36 cellular contexts compared by ENCODE assay signal in genomic region chr12:39429809-39430208, GRCh38.
"Had no signal": no experiment of that assay in that cellular context is flagged by ENCODE, and none has a peak within 500 bp of the region (broad histone marks: within the 10 kb centered on the region; RNA-seq: fewer than 3 reads in every experiment).

No MANE protein-coding gene starts in this region.

- H3K36me3 ChIP-seq: ascending aorta, Peyer's patch had no signal

- DNase-seq: activated B cell treated with CpG ODN at 0.5 μM for 24 hours; activated CD4-positive, alpha-beta memory T cell treated with anti-CD3 and anti-CD28 coated beads for 36 hours; activated CD4-positive, alpha-beta T cell treated with anti-CD3 and anti-CD28 coated beads for 4 hours; activated CD4-positive, alpha-beta T cell treated with anti-CD3 and anti-CD28 coated beads, Interleukin-2, amount 50 U/mL, for 1 hour; activated CD4-positive, CD25-positive, alpha-beta regulatory T cell treated with anti-CD3 and anti-CD28 coated beads, Interleukin-2, amount 50 U/mL, for 72 hours; activated CD8-positive, alpha-beta memory T cell treated with anti-CD3 and anti-CD28 coated beads, Interleukin-2, amount 50 U/mL, for 4 hours; activated effector memory CD4-positive, alpha-beta T cell treated with anti-CD3 and anti-CD28 coated beads, Interleukin-2, amount 50 U/mL, for 16 hours; activated naive CD4-positive, alpha-beta T cell; activated naive CD4-positive, alpha-beta T cell treated with anti-CD3 and anti-CD28 coated beads, Interleukin-2, amount 50 U/mL, for 16 hours; activated naive CD8-positive, alpha-beta T cell treated with anti-CD3 and anti-CD28 coated beads for 36 hours; activated T-cell treated with anti-CD3 and anti-CD28 coated beads for 4 hours; activated T-cell treated with anti-CD3 and anti-CD28 coated beads, Interleukin-2, amount 50 U/mL, for 4 hours; amniotic stem cell; cerebellar nuclear complex; MM.1S; MV-4-11; NCI-H1092; NCI-H1436 treated with DMSO at 0.1 percent for 48 hours; NCI-H1694 treated with DMSO at 0.1 percent for 48 hours; NCI-H2029; NCI-H345; NCI-H526; NCI-H774; PC-3; Peyer's patch; RPMI8226; SIG-M5; SW 1271; T-helper 1 cell; T-helper 2 cell; T-helper 9 cell had no signal

- H3K9me3 Mint-ChIP-seq: activated B cell treated with CpG ODN at 0.5 μM for 24 hours; activated CD4-positive, alpha-beta memory T cell treated with anti-CD3 and anti-CD28 coated beads for 36 hours; activated naive CD8-positive, alpha-beta T cell treated with anti-CD3 and anti-CD28 coated beads for 36 hours; activated T-cell treated with anti-CD3 and anti-CD28 coated beads, Interleukin-2, amount 50 U/mL, for 4 hours; activated T-helper 17 cell treated with anti-CD3 and anti-CD28 coated beads, Interleukin-2, amount 50 U/mL, for 72 hours had no signal

- H3K4me3 ChIP-seq: ascending aorta, Peyer's patch had no signal

- H3K9me3 ChIP-seq: ascending aorta, Peyer's patch had no signal

- H3K4me1 Mint-ChIP-seq: activated B cell treated with CpG ODN at 0.5 μM for 24 hours had no signal

- ATAC-seq: activated T-cell treated with anti-CD3 and anti-CD28 coated beads, Interleukin-2, amount 50 U/mL, for 4 hours; activated T-helper 17 cell treated with anti-CD3 and anti-CD28 coated beads, Interleukin-2, amount 50 U/mL, for 72 hours; PC-3; SK-N-SH treated with all-trans-retinoic acid at 6 μM for 48 hours had no signal

- H3K4me1 ChIP-seq: ascending aorta, Peyer's patch had no signal

- H3K27me3 Mint-ChIP-seq: activated B cell treated with CpG ODN at 0.5 μM for 24 hours; activated CD4-positive, alpha-beta memory T cell treated with anti-CD3 and anti-CD28 coated beads for 36 hours; activated naive CD8-positive, alpha-beta T cell treated with anti-CD3 and anti-CD28 coated beads for 36 hours; activated T-helper 17 cell treated with anti-CD3 and anti-CD28 coated beads, Interleukin-2, amount 50 U/mL, for 72 hours had no signal

- H3K4me3 Mint-ChIP-seq: activated B cell treated with CpG ODN at 0.5 μM for 24 hours; activated CD4-positive, alpha-beta memory T cell treated with anti-CD3 and anti-CD28 coated beads for 36 hours; activated naive CD8-positive, alpha-beta T cell treated with anti-CD3 and anti-CD28 coated beads for 36 hours; activated T-cell treated with anti-CD3 and anti-CD28 coated beads, Interleukin-2, amount 50 U/mL, for 4 hours; activated T-helper 17 cell treated with anti-CD3 and anti-CD28 coated beads, Interleukin-2, amount 50 U/mL, for 72 hours had no signal

- H3K27ac Mint-ChIP-seq: activated B cell treated with CpG ODN at 0.5 μM for 24 hours; activated CD4-positive, alpha-beta memory T cell treated with anti-CD3 and anti-CD28 coated beads for 36 hours; activated naive CD8-positive, alpha-beta T cell treated with anti-CD3 and anti-CD28 coated beads for 36 hours; activated T-helper 17 cell treated with anti-CD3 and anti-CD28 coated beads, Interleukin-2, amount 50 U/mL, for 72 hours had no signal

- H3K27ac ChIP-seq: ascending aorta, KMS-11, Peyer's patch, VCaP had no signal
